Comparison of ENCODE assay signal across 10 cellular contexts in genomic region chr7:17369686-17370426, GRCh38.
A peak's percentile ranks its signal among the peaks of the same experiment; 100 is the strongest.
DNase-seq lines count a peak whose midpoint lies in the region; ATAC-seq and TF ChIP-seq lines count a peak whose summit lies in the region.
"Had no signal": no experiment of that assay in that cellular context is flagged by ENCODE, and none has a peak within 500 bp of the region (broad histone marks: within the 10 kb centered on the region; RNA-seq: fewer than 3 reads in every experiment).

No MANE protein-coding gene starts in this region.

- H3K4me1 ChIP-seq in body of pancreas (peaks cover 13% of the 10 kb centered on the region), left lung (peaks cover 31 to 42% of the 10 kb centered on the region in 2 donors)
- H3K4me1 ChIP-seq: BLaER1 had no signal

- no peak for TF ChIP-seq POLR2A in body of pancreas (IDR thresholded peaks at IDR 0.05)

- TF ChIP-seq CTCF in body of pancreas (IDR thresholded peaks at IDR 0.05) (no peak), left lung (IDR thresholded peaks at IDR 0.05) (no peak)

- peaks cover 0 to 2% of the 10 kb centered on the region in 2 donors for H3K4me1 Mint-ChIP-seq in natural killer cell treated with Interleukin-12 subunit alpha and Interleukin-12 subunit beta and Interleukin-15 and Interleukin-18, amount 100 ng/mL, for 72 hours (ENCODE audit: low read depth in 2 of 2)
- peaks cover 8% of the 10 kb centered on the region for H3K4me1 Mint-ChIP-seq in activated CD4-positive, alpha-beta memory T cell treated with anti-CD3 and anti-CD28 coated beads, Interleukin-2, amount 10 ng/mL, durations not matched to agents 7 days and 5 days

- H3K27ac Mint-ChIP-seq in natural killer cell treated with Interleukin-12 subunit alpha and Interleukin-12 subunit beta and Interleukin-15 and Interleukin-18, amount 100 ng/mL, for 72 hours: no peak overlapping the region
- H3K27ac Mint-ChIP-seq in activated CD4-positive, alpha-beta memory T cell treated with anti-CD3 and anti-CD28 coated beads, Interleukin-2, amount 10 ng/mL, durations not matched to agents 7 days and 5 days: no peak overlapping the region

- no peaks in the 10 kb centered on the region for H3K9me3 Mint-ChIP-seq in natural killer cell treated with Interleukin-12 subunit alpha and Interleukin-12 subunit beta and Interleukin-15 and Interleukin-18, amount 100 ng/mL, for 72 hours
- no peaks in the 10 kb centered on the region for H3K9me3 Mint-ChIP-seq in activated CD4-positive, alpha-beta memory T cell treated with anti-CD3 and anti-CD28 coated beads, Interleukin-2, amount 10 ng/mL, durations not matched to agents 7 days and 5 days

- WGBS in body of pancreas, 2 donors: 67 to 73% methylated on average over 8 of the region's 8 CpGs

- H3K36me3 Mint-ChIP-seq in natural killer cell treated with Interleukin-12 subunit alpha and Interleukin-12 subunit beta and Interleukin-15 and Interleukin-18, amount 100 ng/mL, for 72 hours: no peaks in the 10 kb centered on the region
- no peaks in the 10 kb centered on the region for H3K36me3 Mint-ChIP-seq in activated CD4-positive, alpha-beta memory T cell treated with anti-CD3 and anti-CD28 coated beads, Interleukin-2, amount 10 ng/mL, durations not matched to agents 7 days and 5 days (ENCODE audit: low read depth)

- no peak overlapping the region for H3K4me3 ChIP-seq in body of pancreas
- H3K4me3 ChIP-seq in left lung: no peak overlapping the region
- H3K4me3 ChIP-seq: BLaER1 had no signal

- H3K36me3 ChIP-seq in body of pancreas (replicated peaks in 1 of 2; ENCODE audit: insufficient read depth in 1 of 2, low read depth in 2 of 2) (no peaks in the 10 kb centered on the region), left lung (no peaks in the 10 kb centered on the region)
- H3K36me3 ChIP-seq: BLaER1 had no signal

- H3K9me3 ChIP-seq in body of pancreas (no peaks in the 10 kb centered on the region), left lung (no peaks in the 10 kb centered on the region)
- H3K9me3 ChIP-seq: BLaER1 had no signal

- no peak overlapping the region for H3K4me3 Mint-ChIP-seq in natural killer cell treated with Interleukin-12 subunit alpha and Interleukin-12 subunit beta and Interleukin-15 and Interleukin-18, amount 100 ng/mL, for 72 hours
- no peak overlapping the region for H3K4me3 Mint-ChIP-seq in activated CD4-positive, alpha-beta memory T cell treated with anti-CD3 and anti-CD28 coated beads, Interleukin-2, amount 10 ng/mL, durations not matched to agents 7 days and 5 days

- H3K27me3 ChIP-seq in body of pancreas (no peaks in the 10 kb centered on the region), left lung (no peaks in the 10 kb centered on the region)
- H3K27me3 ChIP-seq: BLaER1 had no signal

- ATAC-seq in Right ventricle myocardium superior (ENCODE audit: poor library complexity) (peak; percentile 92), body of pancreas (peak; percentile 71), left lung (peak; percentile 80), GM21737 (IDR thresholded peaks at IDR 0.05; ENCODE audit: unreplicated experiment) (no peak)
- no peak for ATAC-seq in natural killer cell treated with Interleukin-12 subunit alpha and Interleukin-12 subunit beta and Interleukin-15 and Interleukin-18, amount 100 ng/mL, for 72 hours

- intact Hi-C loops in Right ventricle myocardium superior (cut with DNase I): no loop called here
- intact Hi-C loops in cardiac septum (cut with DNase I): no loop called here
- intact Hi-C loops in body of pancreas (cut with DNase I): no loop called here
- intact Hi-C loops in left lung (cut with DNase I): no loop called here

- no peak for DNase-seq in Right ventricle myocardium superior
- no peak for DNase-seq in cardiac septum (ENCODE audit: low spot score)
- DNase-seq in body of pancreas: peak in 2 of 4 donors; percentile 39 to 64
- no peak for DNase-seq in left lung
- no peak for DNase-seq in natural killer cell treated with Interleukin-12 subunit alpha and Interleukin-12 subunit beta and Interleukin-15 and Interleukin-18, amount 100 ng/mL, for 72 hours (ENCODE audit: low spot score)
- DNase-seq in activated CD4-positive, alpha-beta T cell treated with anti-CD3 and anti-CD28 coated beads, Interleukin-2, amount 50 U/mL, for 1 hour: no peak
- no peak for DNase-seq in activated CD4-positive, alpha-beta memory T cell treated with anti-CD3 and anti-CD28 coated beads, Interleukin-2, amount 10 ng/mL, durations not matched to agents 7 days and 5 days
- DNase-seq: activated naive CD4-positive, alpha-beta T cell treated with Interleukin-2 at 50 U/mL for 16 hours had no signal

- peak overlapping the region in 1 of 4 donors; percentile 7 for H3K27ac ChIP-seq in body of pancreas
- peak overlapping the region; percentile 77 to 79 for H3K27ac ChIP-seq in left lung
- H3K27ac ChIP-seq: BLaER1 had no signal

- POLR2A ChIA-PET in activated CD4-positive, alpha-beta memory T cell treated with anti-CD3 and anti-CD28 coated beads, Interleukin-2, amount 10 ng/mL, durations not matched to agents 7 days and 5 days (lab: Charles Lee): no interaction called here

- H3K27me3 Mint-ChIP-seq in natural killer cell treated with Interleukin-12 subunit alpha and Interleukin-12 subunit beta and Interleukin-15 and Interleukin-18, amount 100 ng/mL, for 72 hours: peaks cover 0 to 2% of the 10 kb centered on the region in 2 donors
- H3K27me3 Mint-ChIP-seq in activated CD4-positive, alpha-beta memory T cell treated with anti-CD3 and anti-CD28 coated beads, Interleukin-2, amount 10 ng/mL, durations not matched to agents 7 days and 5 days: no peaks in the 10 kb centered on the region

- CTCF ChIA-PET in activated CD4-positive, alpha-beta memory T cell treated with anti-CD3 and anti-CD28 coated beads, Interleukin-2, amount 10 ng/mL, durations not matched to agents 7 days and 5 days (lab: Charles Lee): interaction anchor here (1.2 kb wide), 1 partner anchor 67 kb away, joined by 3 read pairs; no protein-coding TSS in a partner anchor

Comparison
In these comparisons a context has a peak if more than half of its experiments do, and no peak if none do; other contexts are left out.
1. ATAC-seq: peak in Right ventricle myocardium superior (single experiment), body of pancreas (single experiment) and left lung (single experiment); none in natural killer cell treated with Interleukin-12 subunit alpha and Interleukin-12 subunit beta and Interleukin-15 and Interleukin-18, amount 100 ng/mL, for 72 hours (0 of 2) and GM21737 (single experiment).